Comparison of ENCODE assay signal across 9 cellular contexts in genomic region chr2:102166189-102166845, GRCh38. TPM values are rescaled to one million over a fixed set of nuclear protein-coding genes. Genes with fewer than 3 reads are reported as not detected.
DNase-seq lines count a peak whose midpoint lies in the region; ATAC-seq and TF ChIP-seq lines count a peak whose summit lies in the region.
"Had no signal": no experiment of that assay in that cellular context is flagged by ENCODE, and none has a peak within 500 bp of the region (broad histone marks: within the 10 kb centered on the region; RNA-seq: fewer than 3 reads in every experiment).

No MANE protein-coding gene starts in this region.

- H3K4me1 ChIP-seq in mesendoderm (ENCODE audit: control insufficient read depth, low read depth, low read length): no peaks in the 10 kb centered on the region

- H3K9ac ChIP-seq in mesendoderm (ENCODE audit: low read length): no peak overlapping the region

- DNase-seq in AG10803 (ENCODE audit: low read depth) (peak; percentile 80), LoVo (ENCODE audit: low spot score) (peak; percentile 34), dermis microvascular lymphatic vessel endothelial cell (ENCODE audit: low read depth in 2 of 2) (peak; percentile 52 to 58), mesendoderm (peak; percentile 57), posterior cingulate gyrus (no peak), NOMO-1 treated with DMSO at 0.1 percent for 48 hours (lab: John Stamatoyannopoulos, UW; ENCODE audit: unreplicated experiment) (no peak)
- DNase-seq: glutamatergic neuron had no signal

- H2BK120ac ChIP-seq in mesendoderm (ENCODE audit: low read depth, low read length): no peak overlapping the region

- H3K36me3 ChIP-seq in mesendoderm (ENCODE audit: control insufficient read depth, insufficient read depth, low read length): no peaks in the 10 kb centered on the region

- ATAC-seq in HG03460 (IDR thresholded peaks at IDR 0.05; ENCODE audit: unreplicated experiment) (no peak), HG03095 (IDR thresholded peaks at IDR 0.05; ENCODE audit: unreplicated experiment) (no peak)

- H3K4me3 ChIP-seq in AG10803 (ENCODE audit: low read length): no peak overlapping the region
- no peak overlapping the region for H3K4me3 ChIP-seq in mesendoderm (ENCODE audit: low read length)

- no peaks in the 10 kb centered on the region for H3K79me1 ChIP-seq in mesendoderm (ENCODE audit: low read length)

- no peak overlapping the region for H2AK5ac ChIP-seq in mesendoderm (ENCODE audit: low read length)

- no peak overlapping the region for H4K8ac ChIP-seq in mesendoderm (ENCODE audit: low read depth, low read length)

- TF ChIP-seq CTCF in AG10803 (conservative IDR thresholded peaks at IDR 0.05; ENCODE audit: low read length): peak; percentile 76

- WGBS in mesendoderm (ENCODE audit: extremely low coverage, insufficient coverage, low lambda C conversion rate): no CpG with 5 or more reads among the region's 4 CpGs

- no peak overlapping the region for H3K27ac ChIP-seq in mesendoderm (ENCODE audit: low read depth, low read length)

- H2BK15ac ChIP-seq in mesendoderm (replicated peaks; ENCODE audit: low read depth): no peak overlapping the region

- intact Hi-C loops in posterior cingulate gyrus (cut with DNase I): loop anchor here (2.0 kb wide), 1 partner anchor 146 kb away; no protein-coding TSS in a partner anchor

- H3K18ac ChIP-seq in mesendoderm (ENCODE audit: low read length): no peak overlapping the region

- H3K4ac ChIP-seq in mesendoderm (ENCODE audit: low read depth, low read length): no peak overlapping the region

- no peak overlapping the region for H3K23ac ChIP-seq in mesendoderm (ENCODE audit: low read length)

- no peak overlapping the region for H3K56ac ChIP-seq in mesendoderm (ENCODE audit: low read length)

- no peak overlapping the region for H4K5ac ChIP-seq in mesendoderm (ENCODE audit: low read length)

- H2BK5ac ChIP-seq in mesendoderm (ENCODE audit: low read length): no peak overlapping the region

- no peaks in the 10 kb centered on the region for H3K27me3 ChIP-seq in mesendoderm (ENCODE audit: insufficient read depth, low read length, poor library complexity)

- no peaks in the 10 kb centered on the region for H3K79me2 ChIP-seq in mesendoderm (ENCODE audit: control insufficient read depth, insufficient read depth, low read length)

- no peak overlapping the region for H3K4me2 ChIP-seq in mesendoderm (ENCODE audit: low read length)

RNA-seq across cellular contexts. Expression of gene IL1RL2, which starts 20.5 kb away (rescaled TPM):
- 0.13 and 0.25 TPM in 2 replicates for total RNA-seq in dermis microvascular lymphatic vessel endothelial cell
- not detected for polyA plus RNA-seq in mesendoderm (2013, experiment 1 of 2)
- polyA plus RNA-seq in mesendoderm (2013, experiment 2 of 2): not detected

RNA-seq across cellular contexts. Expression of gene IL1R1, which starts 23.8 kb away (rescaled TPM):
- 7.2 and 46.9 TPM in 2 replicates for total RNA-seq in dermis microvascular lymphatic vessel endothelial cell
- 0.77 TPM for polyA plus RNA-seq in mesendoderm (2013, experiment 1 of 2)
- 0.52 TPM for polyA plus RNA-seq in mesendoderm (2013, experiment 2 of 2)

Comparison
In these comparisons a context has a peak if more than half of its experiments do, and no peak if none do; other contexts are left out.
1. DNase-seq: peak in AG10803 (single experiment), LoVo (single experiment), dermis microvascular lymphatic vessel endothelial cell (2 of 2) and mesendoderm (single experiment); none in posterior cingulate gyrus (0 of 10) and NOMO-1 treated with DMSO at 0.1 percent for 48 hours (single experiment).